1 cellular context compared by ENCODE assay signal in the genomic region with DNA sequence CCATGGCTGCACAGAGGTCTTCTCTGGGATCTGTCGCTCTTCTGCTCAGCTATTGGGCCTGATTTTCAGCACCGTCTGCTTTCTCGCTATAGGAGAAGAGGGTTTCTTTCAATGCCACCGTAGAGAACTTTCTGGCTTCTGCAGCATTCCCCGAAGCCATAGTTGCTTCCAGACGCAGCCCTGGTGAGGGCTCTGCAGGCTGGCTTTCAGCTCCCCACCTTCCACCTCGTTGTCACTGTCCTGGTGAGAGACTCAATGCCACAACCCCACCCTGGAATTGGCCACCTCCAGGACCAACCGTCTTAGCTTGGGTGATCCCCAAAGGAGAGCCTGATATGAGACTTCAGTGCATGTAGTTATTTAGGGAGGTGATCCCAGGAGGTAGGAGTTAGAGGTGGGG.
TF ChIP-seq lines count a peak whose summit lies in the region.

No MANE protein-coding gene starts in this region.

TF ChIP-seq in GM23338, 12 proteins besides CTCF, POLR2A, EP300 and RAD21 (continued from another document):
- TF ChIP-seq, protein P1, sequence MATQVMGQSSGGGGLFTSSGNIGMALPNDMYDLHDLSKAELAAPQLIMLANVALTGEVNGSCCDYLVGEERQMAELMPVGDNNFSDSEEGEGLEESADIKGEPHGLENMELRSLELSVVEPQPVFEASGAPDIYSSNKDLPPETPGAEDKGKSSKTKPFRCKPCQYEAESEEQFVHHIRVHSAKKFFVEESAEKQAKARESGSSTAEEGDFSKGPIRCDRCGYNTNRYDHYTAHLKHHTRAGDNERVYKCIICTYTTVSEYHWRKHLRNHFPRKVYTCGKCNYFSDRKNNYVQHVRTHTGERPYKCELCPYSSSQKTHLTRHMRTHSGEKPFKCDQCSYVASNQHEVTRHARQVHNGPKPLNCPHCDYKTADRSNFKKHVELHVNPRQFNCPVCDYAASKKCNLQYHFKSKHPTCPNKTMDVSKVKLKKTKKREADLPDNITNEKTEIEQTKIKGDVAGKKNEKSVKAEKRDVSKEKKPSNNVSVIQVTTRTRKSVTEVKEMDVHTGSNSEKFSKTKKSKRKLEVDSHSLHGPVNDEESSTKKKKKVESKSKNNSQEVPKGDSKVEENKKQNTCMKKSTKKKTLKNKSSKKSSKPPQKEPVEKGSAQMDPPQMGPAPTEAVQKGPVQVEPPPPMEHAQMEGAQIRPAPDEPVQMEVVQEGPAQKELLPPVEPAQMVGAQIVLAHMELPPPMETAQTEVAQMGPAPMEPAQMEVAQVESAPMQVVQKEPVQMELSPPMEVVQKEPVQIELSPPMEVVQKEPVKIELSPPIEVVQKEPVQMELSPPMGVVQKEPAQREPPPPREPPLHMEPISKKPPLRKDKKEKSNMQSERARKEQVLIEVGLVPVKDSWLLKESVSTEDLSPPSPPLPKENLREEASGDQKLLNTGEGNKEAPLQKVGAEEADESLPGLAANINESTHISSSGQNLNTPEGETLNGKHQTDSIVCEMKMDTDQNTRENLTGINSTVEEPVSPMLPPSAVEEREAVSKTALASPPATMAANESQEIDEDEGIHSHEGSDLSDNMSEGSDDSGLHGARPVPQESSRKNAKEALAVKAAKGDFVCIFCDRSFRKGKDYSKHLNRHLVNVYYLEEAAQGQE (IDR thresholded peaks at IDR 0.05; ENCODE audit: unreplicated experiment) = no peak
- TF ChIP-seq CREB1 (CRISPR knock-in tag; IDR thresholded peaks at IDR 0.05; ENCODE audit: low read depth) = no peak
- TF ChIP-seq STAT1 (IDR thresholded peaks at IDR 0.05; ENCODE audit: unreplicated experiment) = no peak
- TF ChIP-seq, protein P2, sequence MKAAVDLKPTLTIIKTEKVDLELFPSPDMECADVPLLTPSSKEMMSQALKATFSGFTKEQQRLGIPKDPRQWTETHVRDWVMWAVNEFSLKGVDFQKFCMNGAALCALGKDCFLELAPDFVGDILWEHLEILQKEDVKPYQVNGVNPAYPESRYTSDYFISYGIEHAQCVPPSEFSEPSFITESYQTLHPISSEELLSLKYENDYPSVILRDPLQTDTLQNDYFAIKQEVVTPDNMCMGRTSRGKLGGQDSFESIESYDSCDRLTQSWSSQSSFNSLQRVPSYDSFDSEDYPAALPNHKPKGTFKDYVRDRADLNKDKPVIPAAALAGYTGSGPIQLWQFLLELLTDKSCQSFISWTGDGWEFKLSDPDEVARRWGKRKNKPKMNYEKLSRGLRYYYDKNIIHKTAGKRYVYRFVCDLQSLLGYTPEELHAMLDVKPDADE (IDR thresholded peaks at IDR 0.05) = no peak
- peak; percentile 77 for TF ChIP-seq ZNF331 (CRISPR knock-in tag; IDR thresholded peaks at IDR 0.05; ENCODE audit: low read depth)
- TF ChIP-seq, protein P3, sequence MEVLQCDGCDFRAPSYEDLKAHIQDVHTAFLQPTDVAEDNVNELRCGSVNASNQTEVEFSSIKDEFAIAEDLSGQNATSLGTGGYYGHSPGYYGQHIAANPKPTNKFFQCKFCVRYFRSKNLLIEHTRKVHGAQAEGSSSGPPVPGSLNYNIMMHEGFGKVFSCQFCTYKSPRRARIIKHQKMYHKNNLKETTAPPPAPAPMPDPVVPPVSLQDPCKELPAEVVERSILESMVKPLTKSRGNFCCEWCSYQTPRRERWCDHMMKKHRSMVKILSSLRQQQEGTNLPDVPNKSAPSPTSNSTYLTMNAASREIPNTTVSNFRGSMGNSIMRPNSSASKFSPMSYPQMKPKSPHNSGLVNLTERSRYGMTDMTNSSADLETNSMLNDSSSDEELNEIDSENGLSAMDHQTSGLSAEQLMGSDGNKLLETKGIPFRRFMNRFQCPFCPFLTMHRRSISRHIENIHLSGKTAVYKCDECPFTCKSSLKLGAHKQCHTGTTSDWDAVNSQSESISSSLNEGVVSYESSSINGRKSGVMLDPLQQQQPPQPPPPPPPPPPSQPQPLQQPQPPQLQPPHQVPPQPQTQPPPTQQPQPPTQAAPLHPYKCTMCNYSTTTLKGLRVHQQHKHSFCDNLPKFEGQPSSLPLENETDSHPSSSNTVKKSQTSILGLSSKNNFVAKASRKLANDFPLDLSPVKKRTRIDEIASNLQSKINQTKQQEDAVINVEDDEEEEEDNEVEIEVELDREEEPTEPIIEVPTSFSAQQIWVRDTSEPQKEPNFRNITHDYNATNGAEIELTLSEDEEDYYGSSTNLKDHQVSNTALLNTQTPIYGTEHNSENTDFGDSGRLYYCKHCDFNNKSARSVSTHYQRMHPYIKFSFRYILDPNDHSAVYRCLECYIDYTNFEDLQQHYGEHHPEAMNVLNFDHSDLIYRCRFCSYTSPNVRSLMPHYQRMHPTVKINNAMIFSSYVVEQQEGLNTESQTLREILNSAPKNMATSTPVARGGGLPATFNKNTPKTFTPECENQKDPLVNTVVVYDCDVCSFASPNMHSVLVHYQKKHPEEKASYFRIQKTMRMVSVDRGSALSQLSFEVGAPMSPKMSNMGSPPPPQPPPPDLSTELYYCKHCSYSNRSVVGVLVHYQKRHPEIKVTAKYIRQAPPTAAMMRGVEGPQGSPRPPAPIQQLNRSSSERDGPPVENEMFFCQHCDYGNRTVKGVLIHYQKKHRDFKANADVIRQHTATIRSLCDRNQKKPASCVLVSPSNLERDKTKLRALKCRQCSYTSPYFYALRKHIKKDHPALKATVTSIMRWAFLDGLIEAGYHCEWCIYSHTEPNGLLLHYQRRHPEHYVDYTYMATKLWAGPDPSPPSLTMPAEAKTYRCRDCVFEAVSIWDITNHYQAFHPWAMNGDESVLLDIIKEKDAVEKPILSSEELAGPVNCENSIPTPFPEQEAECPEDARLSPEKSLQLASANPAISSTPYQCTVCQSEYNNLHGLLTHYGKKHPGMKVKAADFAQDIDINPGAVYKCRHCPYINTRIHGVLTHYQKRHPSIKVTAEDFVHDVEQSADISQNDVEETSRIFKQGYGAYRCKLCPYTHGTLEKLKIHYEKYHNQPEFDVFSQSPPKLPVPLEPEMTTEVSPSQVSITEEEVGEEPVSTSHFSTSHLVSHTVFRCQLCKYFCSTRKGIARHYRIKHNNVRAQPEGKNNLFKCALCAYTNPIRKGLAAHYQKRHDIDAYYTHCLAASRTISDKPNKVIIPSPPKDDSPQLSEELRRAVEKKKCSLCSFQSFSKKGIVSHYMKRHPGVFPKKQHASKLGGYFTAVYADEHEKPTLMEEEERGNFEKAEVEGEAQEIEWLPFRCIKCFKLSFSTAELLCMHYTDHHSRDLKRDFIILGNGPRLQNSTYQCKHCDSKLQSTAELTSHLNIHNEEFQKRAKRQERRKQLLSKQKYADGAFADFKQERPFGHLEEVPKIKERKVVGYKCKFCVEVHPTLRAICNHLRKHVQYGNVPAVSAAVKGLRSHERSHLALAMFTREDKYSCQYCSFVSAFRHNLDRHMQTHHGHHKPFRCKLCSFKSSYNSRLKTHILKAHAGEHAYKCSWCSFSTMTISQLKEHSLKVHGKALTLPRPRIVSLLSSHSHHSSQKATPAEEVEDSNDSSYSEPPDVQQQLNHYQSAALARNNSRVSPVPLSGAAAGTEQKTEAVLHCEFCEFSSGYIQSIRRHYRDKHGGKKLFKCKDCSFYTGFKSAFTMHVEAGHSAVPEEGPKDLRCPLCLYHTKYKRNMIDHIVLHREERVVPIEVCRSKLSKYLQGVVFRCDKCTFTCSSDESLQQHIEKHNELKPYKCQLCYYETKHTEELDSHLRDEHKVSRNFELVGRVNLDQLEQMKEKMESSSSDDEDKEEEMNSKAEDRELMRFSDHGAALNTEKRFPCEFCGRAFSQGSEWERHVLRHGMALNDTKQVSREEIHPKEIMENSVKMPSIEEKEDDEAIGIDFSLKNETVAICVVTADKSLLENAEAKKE (CRISPR knock-in tag; IDR thresholded peaks at IDR 0.05) = no peak
- no peak for TF ChIP-seq POLR2AphosphoS5 (IDR thresholded peaks at IDR 0.05; ENCODE audit: low read depth)
